Comparison of ENCODE assay signal across 10 cellular contexts in genomic region chr12:8088574-8088973, GRCh38. TPM values are rescaled to one million over a fixed set of nuclear protein-coding genes. Genes with fewer than 3 reads are reported as not detected.
DNase-seq lines count a peak whose midpoint lies in the region; ATAC-seq, FAIRE-seq and TF ChIP-seq lines count a peak whose summit lies in the region.
"Had no signal": no experiment of that assay in that cellular context is flagged by ENCODE, and none has a peak within 500 bp of the region (broad histone marks: within the 10 kb centered on the region; RNA-seq: fewer than 3 reads in every experiment).

No MANE protein-coding gene starts in this region.

- H3K27ac Mint-ChIP-seq in activated CD4-positive, alpha-beta T cell treated with anti-CD3 and anti-CD28 coated beads, Interleukin-2, amount 10 ng/mL, durations not matched to agents 7 days and 5 days = peak overlapping the region; percentile 93
- no peak overlapping the region for H3K27ac Mint-ChIP-seq in neural crest cell (ENCODE audit: unreplicated experiment)

- H3K4me1 ChIP-seq in prostate gland (replicated peaks) (peaks cover 10% of the 10 kb centered on the region), uterus (no peaks in the 10 kb centered on the region)

- CTCF ChIA-PET in activated CD4-positive, alpha-beta T cell treated with anti-CD3 and anti-CD28 coated beads, Interleukin-2, amount 10 ng/mL, durations not matched to agents 7 days and 5 days (lab: Charles Lee) = interaction anchor here (0.5 to 1.0 kb wide), 3 partner anchors 10 to 1085 kb away, joined by 3 to 5 read pairs (median 3); no protein-coding TSS in a partner anchor

- peak overlapping the region; percentile 70 for H3K4me3 Mint-ChIP-seq in activated CD4-positive, alpha-beta T cell treated with anti-CD3 and anti-CD28 coated beads, Interleukin-2, amount 10 ng/mL, durations not matched to agents 7 days and 5 days
- peak overlapping the region; percentile 5 for H3K4me3 Mint-ChIP-seq in neural crest cell

- no peak overlapping the region for H3K27ac ChIP-seq in prostate gland
- no peak overlapping the region for H3K27ac ChIP-seq in uterus
- H3K27ac ChIP-seq: KMS-11 had no signal

- WGBS in prostate gland = 81% methylated on average over 3 of the region's 3 CpGs

- H3K9me3 ChIP-seq in prostate gland (no peaks in the 10 kb centered on the region), uterus (no peaks in the 10 kb centered on the region)

- H3K9me3 Mint-ChIP-seq in activated CD4-positive, alpha-beta T cell treated with anti-CD3 and anti-CD28 coated beads, Interleukin-2, amount 10 ng/mL, durations not matched to agents 7 days and 5 days = no peaks in the 10 kb centered on the region
- no peaks in the 10 kb centered on the region for H3K9me3 Mint-ChIP-seq in neural crest cell

- TF ChIP-seq CTCF in neural crest cell (conservative IDR thresholded peaks at IDR 0.05) (no peak), prostate gland (IDR thresholded peaks at IDR 0.05) (no peak), uterus (IDR thresholded peaks at IDR 0.05) (no peak)

- intact Hi-C loops in prostate gland (cut with DNase I) (no loop called here), uterus (cut with DNase I; ENCODE audit: low total_unique reads) (no loop called here)

- no peak for DNase-seq in GM18507 (ENCODE audit: extremely low spot score, insufficient read length, low read depth)
- DNase-seq in activated CD4-positive, alpha-beta T cell treated with anti-CD3 and anti-CD28 coated beads, Interleukin-2, amount 10 ng/mL, durations not matched to agents 7 days and 5 days = peak; percentile 53
- DNase-seq in neural crest cell (ENCODE audit: low read depth, low spot score) = no peak
- DNase-seq in prostate gland (ENCODE audit: low spot score) = no peak
- DNase-seq in uterus = no peak
- no peak for DNase-seq in T1000 (lab: John Stamatoyannopoulos, UW)
- no peak for DNase-seq in DMS53 treated with DMSO at 0.1 percent for 48 hours (lab: John Stamatoyannopoulos, UW; ENCODE audit: unreplicated experiment)
- DNase-seq: substantia nigra had no signal

- peak; percentile 93 for FAIRE-seq in GM18507 (lab: Jason Lieb, UNC)

- H3K27me3 Mint-ChIP-seq in activated CD4-positive, alpha-beta T cell treated with anti-CD3 and anti-CD28 coated beads, Interleukin-2, amount 10 ng/mL, durations not matched to agents 7 days and 5 days = no peaks in the 10 kb centered on the region
- H3K27me3 Mint-ChIP-seq in neural crest cell (ENCODE audit: low read depth) = no peaks in the 10 kb centered on the region

- H3K4me1 Mint-ChIP-seq in activated CD4-positive, alpha-beta T cell treated with anti-CD3 and anti-CD28 coated beads, Interleukin-2, amount 10 ng/mL, durations not matched to agents 7 days and 5 days = peaks cover 52% of the 10 kb centered on the region
- H3K4me1 Mint-ChIP-seq in neural crest cell = peaks cover 9% of the 10 kb centered on the region

- TF ChIP-seq POLR2A in prostate gland (IDR thresholded peaks at IDR 0.05) = no peak
- TF ChIP-seq POLR2A in uterus (IDR thresholded peaks at IDR 0.05) = no peak

- peaks cover 0 to 9% of the 10 kb centered on the region in 2 donors for H3K36me3 ChIP-seq in prostate gland
- no peaks in the 10 kb centered on the region for H3K36me3 ChIP-seq in uterus

- H3K27me3 ChIP-seq in prostate gland (replicated peaks; ENCODE audit: insufficient read depth) (no peaks in the 10 kb centered on the region), uterus (no peaks in the 10 kb centered on the region)

- peak; percentile 74 for ATAC-seq in HG02798 (IDR thresholded peaks at IDR 0.05; ENCODE audit: poor library complexity, unreplicated experiment)

- peaks cover 64% of the 10 kb centered on the region for H3K36me3 Mint-ChIP-seq in activated CD4-positive, alpha-beta T cell treated with anti-CD3 and anti-CD28 coated beads, Interleukin-2, amount 10 ng/mL, durations not matched to agents 7 days and 5 days (ENCODE audit: low read depth)
- peaks cover 8% of the 10 kb centered on the region for H3K36me3 Mint-ChIP-seq in neural crest cell (ENCODE audit: low read depth)

- H3K4me3 ChIP-seq in prostate gland = no peak overlapping the region
- no peak overlapping the region for H3K4me3 ChIP-seq in uterus

- POLR2A ChIA-PET in activated CD4-positive, alpha-beta T cell treated with anti-CD3 and anti-CD28 coated beads, Interleukin-2, amount 10 ng/mL, durations not matched to agents 7 days and 5 days (lab: Charles Lee) = no interaction called here

RNA-seq across cellular contexts. Expression of gene NECAP1, which starts 6.5 kb away (rescaled TPM):
- total RNA-seq in activated CD4-positive, alpha-beta T cell treated with anti-CD3 and anti-CD28 coated beads, Interleukin-2, amount 10 ng/mL, durations not matched to agents 7 days and 5 days = 10 to 100 TPM; 38.0 to 39.4 TPM
- 25.7 and 27.3 TPM in 2 replicates for total RNA-seq in neural crest cell
- total RNA-seq in prostate gland = 10 to 100 TPM; 52.0 to 60.2 TPM
- 10 to 100 TPM in 3 of 4 donors, 1 to 10 TPM in 1; 10.0 to 49.6 (median 25.4) TPM for total RNA-seq in uterus

RNA-seq across cellular contexts. Expression of gene C3AR1, which starts 22.4 kb away (rescaled TPM):
- 1 to 10 TPM; 5.4 to 5.9 TPM for total RNA-seq in activated CD4-positive, alpha-beta T cell treated with anti-CD3 and anti-CD28 coated beads, Interleukin-2, amount 10 ng/mL, durations not matched to agents 7 days and 5 days
- total RNA-seq in neural crest cell (not detected in 2 replicates), prostate gland (1 to 10 TPM; 1.5 to 3.4 TPM), uterus (10 to 100 TPM in 1 of 4 donors, 1 to 10 TPM in 3; 1.0 to 23.8 (median 4.4) TPM)

RNA-seq across cellular contexts. Expression of gene CLEC4A, which starts 34.8 kb away (rescaled TPM):
- total RNA-seq in activated CD4-positive, alpha-beta T cell treated with anti-CD3 and anti-CD28 coated beads, Interleukin-2, amount 10 ng/mL, durations not matched to agents 7 days and 5 days = under 1 TPM in 1 of 2 experiments, not detected in 1; 0.19 TPM
- total RNA-seq in neural crest cell (not detected in 2 replicates), prostate gland (1 to 10 TPM in 1 of 2 donors, not detected in 1; 1.1 TPM), uterus (1 to 10 TPM in 1 of 4 donors, under 1 TPM in 1, not detected in 2; 0.97 to 2.3 TPM)

RNA-seq across cellular contexts. Expression of gene FOXJ2, which starts 56.1 kb away (rescaled TPM):
- 10 to 100 TPM; 21.4 to 22.5 TPM for total RNA-seq in activated CD4-positive, alpha-beta T cell treated with anti-CD3 and anti-CD28 coated beads, Interleukin-2, amount 10 ng/mL, durations not matched to agents 7 days and 5 days
- total RNA-seq in neural crest cell = 14.1 and 15.4 TPM in 2 replicates
- 10 to 100 TPM; 15.4 to 27.8 TPM for total RNA-seq in prostate gland
- 10 to 100 TPM in 2 of 4 donors, 1 to 10 TPM in 2; 7.4 to 37.7 (median 10.8) TPM for total RNA-seq in uterus
